ENCODE assay signal across 19 cellular contexts in genomic region chr7:120218702-120219101, GRCh38. TPM values are rescaled to one million over a fixed set of nuclear protein-coding genes. Genes with fewer than 3 reads are reported as not detected.
A peak's percentile ranks its signal among the peaks of the same experiment; 100 is the strongest.
DNase-seq lines count a peak whose midpoint lies in the region; ATAC-seq and TF ChIP-seq lines count a peak whose summit lies in the region.
"Had no signal": no experiment of that assay in that cellular context is flagged by ENCODE, and none has a peak within 500 bp of the region (broad histone marks: within the 10 kb centered on the region; RNA-seq: fewer than 3 reads in every experiment).

No MANE protein-coding gene starts in this region.

- in situ Hi-C loops in IMR-90 (cut with MboI; ENCODE audit: low sequenced_read_pairs), result no loop called here

- H3K18ac ChIP-seq in IMR-90 (ENCODE audit: low read depth, low read length), result no peak overlapping the region

- POLR2A ChIA-PET in IMR-90 (lab: Charles Lee; ENCODE audit: unreplicated experiment), result no interaction called here

- H3K56ac ChIP-seq in IMR-90 (ENCODE audit: extremely low read depth, insufficient read depth, low read length), result no peak overlapping the region

- H4K8ac ChIP-seq in IMR-90 (ENCODE audit: low read depth in 2 of 2, low read length in 2 of 2), result no peak overlapping the region

- no peaks in the 10 kb centered on the region for H4K20me1 ChIP-seq in IMR-90 (ENCODE audit: insufficient read depth, low read length)

- no peak for TF ChIP-seq POLR2A in IMR-90 (IDR thresholded peaks at IDR 0.05; ENCODE audit: low read depth, low read length)
- no peak for TF ChIP-seq POLR2A in sigmoid colon (IDR thresholded peaks at IDR 0.05)

- H2BK20ac ChIP-seq in IMR-90 (ENCODE audit: low read depth, low read length), result no peak overlapping the region

- ATAC-seq in IMR-90 (ENCODE audit: low read depth) (peak; percentile 85), GM21515 (IDR thresholded peaks at IDR 0.05; ENCODE audit: unreplicated experiment) (no peak)

- no peak overlapping the region for H4K5ac ChIP-seq in IMR-90 (ENCODE audit: low read depth, low read length)

- intact Hi-C loops in IMR-90 (cut with micrococcal nuclease) (no loop called here), sigmoid colon (cut with DNase I) (no loop called here)

- H3K4me2 ChIP-seq in IMR-90 (ENCODE audit: low read depth, low read length), result no peak overlapping the region

- H3K4me3 ChIP-seq in AG10803 (ENCODE audit: low read length) (no peak overlapping the region), IMR-90 (ENCODE audit: insufficient read depth, low read depth, low read length) (no peak overlapping the region), fibroblast of mammary gland (ENCODE audit: control insufficient read depth, low read depth, low read length) (no peak overlapping the region), sigmoid colon (no peak overlapping the region)

- no peaks in the 10 kb centered on the region for H3K27me3 ChIP-seq in IMR-90 (ENCODE audit: control insufficient read depth, insufficient read depth, low read length)
- H3K27me3 ChIP-seq in sigmoid colon, result no peaks in the 10 kb centered on the region

- H3K14ac ChIP-seq in IMR-90 (replicated peaks; ENCODE audit: low read depth, low read length), result no peak overlapping the region

- H2AFZ ChIP-seq in IMR-90 (replicated peaks; ENCODE audit: low read length, poor library complexity), result no peak overlapping the region

- no peak overlapping the region for H2BK5ac ChIP-seq in IMR-90 (ENCODE audit: low read depth, low read length, poor library complexity, severe bottlenecking)

- H3K23ac ChIP-seq in IMR-90 (ENCODE audit: low read depth, low read length), result no peak overlapping the region

- H2BK15ac ChIP-seq in IMR-90 (ENCODE audit: low read depth, low read length), result no peak overlapping the region

- no peaks in the 10 kb centered on the region for H3K79me1 ChIP-seq in IMR-90 (ENCODE audit: low read depth in 1 of 2, low read length in 2 of 2)

- dilution Hi-C loops in IMR-90 (cut with HindIII; ENCODE audit: low sequenced_read_pairs, unreplicated experiment), result no loop called here

- no peak overlapping the region for H2AK5ac ChIP-seq in IMR-90 (ENCODE audit: low read depth, low read length)

- no peak overlapping the region for H3K9ac ChIP-seq in IMR-90 (ENCODE audit: low read depth, low read length)

- H3K27ac ChIP-seq in IMR-90 (ENCODE audit: insufficient read depth, low read length) (no peak overlapping the region), sigmoid colon (no peak overlapping the region)

- no peak overlapping the region for H2AK9ac ChIP-seq in IMR-90 (replicated peaks; ENCODE audit: low read depth, low read length, poor library complexity)

- no peak overlapping the region for H2BK120ac ChIP-seq in IMR-90 (ENCODE audit: low read depth, low read length)

- no peak for TF ChIP-seq EP300 in sigmoid colon (IDR thresholded peaks at IDR 0.05)

- no peaks in the 10 kb centered on the region for H3K9me1 ChIP-seq in IMR-90 (ENCODE audit: insufficient read depth, low read length)

- peak; percentile 13 for DNase-seq in AG10803 (ENCODE audit: low read depth)
- peak; percentile 22 for DNase-seq in IMR-90
- peak; percentile 73 for DNase-seq in fibroblast of mammary gland (ENCODE audit: low read depth)
- DNase-seq in sigmoid colon, result peak; percentile 70
- no peak for DNase-seq in ecto neural progenitor cell (ENCODE audit: low spot score)
- no peak for DNase-seq in NCI-H1930 (lab: John Stamatoyannopoulos, UW)
- DNase-seq: CD4-positive, CD25-positive, alpha-beta regulatory T cell; DMS79 treated with DMSO at 0.1 percent for 48 hours; GDM1; MV-4-11; NCI-H1417 treated with DMSO at 0.1 percent for 48 hours; NCI-H2029 treated with DMSO at 0.1 percent for 48 hours; NCI-H524 treated with DMSO at 0.1 percent for 48 hours; SIG-M5 had no signal

- no peaks in the 10 kb centered on the region for H3K36me3 ChIP-seq in IMR-90 (ENCODE audit: control insufficient read depth, insufficient read depth, low read length)
- H3K36me3 ChIP-seq in sigmoid colon, result no peaks in the 10 kb centered on the region

- no peak for TF ChIP-seq RAD21 in IMR-90 (IDR thresholded peaks at IDR 0.05; ENCODE audit: low read length)

- BruUV-seq in IMR-90 (replicated peaks; lab: Mats Ljungman, UMichigan), result no TSS peak

- H3K9me3 ChIP-seq in IMR-90 (ENCODE audit: control insufficient read depth, insufficient read depth, low read length), result no peaks in the 10 kb centered on the region
- H3K9me3 ChIP-seq in sigmoid colon, result no peaks in the 10 kb centered on the region

- CTCF ChIA-PET in IMR-90 (lab: Yijun Ruan, JAX), result interaction anchor here (0.5 to 1.0 kb wide), 2 partner anchors 26 to 133 kb away, joined by 3 to 7 read pairs; no protein-coding TSS in a partner anchor

- H4K91ac ChIP-seq in IMR-90 (ENCODE audit: insufficient read depth, low read depth, low read length), result no peak overlapping the region

- no peak overlapping the region for H3K4ac ChIP-seq in IMR-90 (ENCODE audit: low read depth, low read length)

- TF ChIP-seq CTCF in AG10803 (conservative IDR thresholded peaks at IDR 0.05; ENCODE audit: low read length) (no peak), IMR-90 (conservative IDR thresholded peaks at IDR 0.05; ENCODE audit: low read depth, low read length) (no peak), fibroblast of mammary gland (conservative IDR thresholded peaks at IDR 0.05; ENCODE audit: control insufficient read depth, insufficient read depth, low read depth, low read length) (no peak), sigmoid colon (IDR thresholded peaks at IDR 0.05) (no peak)

- no peaks in the 10 kb centered on the region for H3K4me1 ChIP-seq in IMR-90 (ENCODE audit: control insufficient read depth, insufficient read depth, low read length)
- no peaks in the 10 kb centered on the region for H3K4me1 ChIP-seq in sigmoid colon

TF ChIP-seq in IMR-90, 13 proteins besides CTCF, POLR2A, EP300 and RAD21:
- TF ChIP-seq, protein P1, sequence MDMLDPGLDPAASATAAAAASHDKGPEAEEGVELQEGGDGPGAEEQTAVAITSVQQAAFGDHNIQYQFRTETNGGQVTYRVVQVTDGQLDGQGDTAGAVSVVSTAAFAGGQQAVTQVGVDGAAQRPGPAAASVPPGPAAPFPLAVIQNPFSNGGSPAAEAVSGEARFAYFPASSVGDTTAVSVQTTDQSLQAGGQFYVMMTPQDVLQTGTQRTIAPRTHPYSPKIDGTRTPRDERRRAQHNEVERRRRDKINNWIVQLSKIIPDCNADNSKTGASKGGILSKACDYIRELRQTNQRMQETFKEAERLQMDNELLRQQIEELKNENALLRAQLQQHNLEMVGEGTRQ (IDR thresholded peaks at IDR 0.05; ENCODE audit: low read depth, low read length), result no peak
- TF ChIP-seq BHLHE40 (IDR thresholded peaks at IDR 0.05; ENCODE audit: low read depth, low read length), result no peak
- no peak for TF ChIP-seq RFX5 (IDR thresholded peaks at IDR 0.05; ENCODE audit: low read depth, low read length)
- no peak for TF ChIP-seq MAZ (IDR thresholded peaks at IDR 0.05; ENCODE audit: borderline replicate concordance, low read depth, low read length)
- no peak for TF ChIP-seq CEBPB (IDR thresholded peaks at IDR 0.05; ENCODE audit: low read depth, low read length)
- no peak for TF ChIP-seq CHD1 (IDR thresholded peaks at IDR 0.05; ENCODE audit: low read depth, low read length)
- TF ChIP-seq FOS (IDR thresholded peaks at IDR 0.05; ENCODE audit: low read depth, low read length), result no peak
- no peak for TF ChIP-seq MXI1 (IDR thresholded peaks at IDR 0.05; ENCODE audit: borderline replicate concordance, low read depth, low read length)
- no peak for TF ChIP-seq SMC3 (IDR thresholded peaks at IDR 0.05; ENCODE audit: low read depth, low read length)
- TF ChIP-seq RCOR1 (IDR thresholded peaks at IDR 0.05; ENCODE audit: insufficient replicate concordance, low read length), result no peak
- TF ChIP-seq NFE2L2 (IDR thresholded peaks at IDR 0.05; ENCODE audit: low read depth, low read length), result no peak

RNA-seq across cellular contexts. Expression of gene KCND2, which starts 54.3 kb away (rescaled TPM):
- total RNA-seq in IMR-90 (2012; rRNA removed), result under 0.01 TPM in 2 replicates
- not detected in 2 replicates for polyA plus RNA-seq in IMR-90 (2012; rRNA removed)
- polyA plus RNA-seq in IMR-90 (2012; cell fraction: cytosol; rRNA removed), result not detected in 2 replicates
- polyA plus RNA-seq in IMR-90 (2012; cell fraction: nucleus; rRNA removed; ENCODE audit: low replicate concordance), result 0.02 TPM in 1 of 2 replicates, not detected in the other
- 1 to 10 TPM; 1.2 to 3.3 (median 2.0) TPM for total RNA-seq in sigmoid colon
- under 1 TPM in 2 of 3 donors, not detected in 1; under 0.01 to 0.15 TPM for polyA plus RNA-seq in sigmoid colon
- total RNA-seq: A673; CD4-positive, CD25-positive, alpha-beta regulatory T cell; OCI-LY7; RPMI7951 had no signal
- polyA plus RNA-seq: CD4-positive, CD25-positive, alpha-beta regulatory T cell; IgD-negative memory B cell had no signal

Comparison
In these comparisons a context has a peak if more than half of its experiments do, and no peak if none do; other contexts are left out.
1. DNase-seq: peak in AG10803 (single experiment), IMR-90 (single experiment), fibroblast of mammary gland (single experiment) and sigmoid colon (single experiment); none in ecto neural progenitor cell (single experiment) and NCI-H1930 (0 of 2).